Comparison of ENCODE assay signal across 23 cellular contexts in the genomic region with DNA sequence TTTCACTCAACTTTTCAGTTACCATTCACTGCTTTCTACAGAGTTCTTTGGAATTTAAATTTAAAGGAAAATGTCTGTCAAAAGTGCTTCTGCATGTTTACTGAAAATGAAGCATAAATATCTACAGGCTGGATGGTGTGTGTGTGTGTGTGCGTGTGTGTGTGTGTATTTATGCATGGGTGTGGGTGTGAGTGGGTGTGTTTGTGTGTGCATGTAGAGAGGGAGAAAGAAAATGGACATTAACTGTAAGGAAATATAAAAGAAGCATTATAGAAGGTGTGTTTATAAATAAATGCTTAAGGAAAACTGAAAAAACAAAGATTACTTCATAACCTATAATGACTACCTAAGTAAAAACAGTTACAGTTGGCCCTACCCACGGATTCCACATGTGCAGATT.
"Had no signal": no experiment of that assay in that cellular context is flagged by ENCODE, and none has a peak within 500 bp of the region (broad histone marks: within the 10 kb centered on the region; RNA-seq: fewer than 3 reads in every experiment).

No MANE protein-coding gene starts in this region.

- H3K9me3 Mint-ChIP-seq: mesothelial cell of epicardium, naive B cell had no signal

- H3K27ac ChIP-seq: coronary artery, dorsolateral prefrontal cortex, esophagus muscularis mucosa, gastrocnemius medialis, heart right ventricle, left lung, lower lobe of right lung had no signal

- H3K4me3 ChIP-seq: coronary artery, dorsolateral prefrontal cortex, esophagus muscularis mucosa, gastrocnemius medialis, heart right ventricle, left lung, lower lobe of right lung, mucosa of descending colon had no signal

- H3K36me3 ChIP-seq: gastrocnemius medialis, left lung, lower lobe of right lung had no signal

- ATAC-seq: gastrocnemius medialis, heart right ventricle, left cardiac atrium, left lung, left ventricle myocardium superior, lower lobe of right lung, mucosa of descending colon had no signal

- H3K27ac Mint-ChIP-seq: mesothelial cell of epicardium had no signal

- FAIRE-seq: endothelial cell of umbilical vein, keratinocyte had no signal

- H3K27me3 Mint-ChIP-seq: naive B cell had no signal

- H3K9me3 ChIP-seq: esophagus muscularis mucosa, gastrocnemius medialis, heart right ventricle, left lung, lower lobe of right lung, mucosa of descending colon had no signal

- H3K4me3 Mint-ChIP-seq: mesothelial cell of epicardium, naive B cell had no signal

- H3K4me1 ChIP-seq: esophagus muscularis mucosa, gastrocnemius medialis, heart right ventricle, left lung, lower lobe of right lung had no signal

- H3K27me3 ChIP-seq: dorsolateral prefrontal cortex, esophagus muscularis mucosa, gastrocnemius medialis, heart right ventricle, left lung had no signal

- DNase-seq: dermis blood vessel endothelial cell; dorsolateral prefrontal cortex; effector CD4-positive, alpha-beta T cell; effector memory CD4-positive, alpha-beta T cell; foreskin fibroblast; foreskin melanocyte; gastrocnemius medialis; glutamatergic neuron; head of caudate nucleus; heart right ventricle; hippocampal formation; left cardiac atrium; left lung; left ventricle myocardium superior; lower lobe of right lung; mesenchymal stem cell; mucosa of descending colon; naive B cell had no signal
